14 cellular contexts compared by ENCODE assay signal in genomic region chr16:69595127-69596036, GRCh38. TPM values are rescaled to one million over a fixed set of nuclear protein-coding genes. Genes with fewer than 3 reads are reported as not detected.
A peak's percentile ranks its signal among the peaks of the same experiment; 100 is the strongest.
DNase-seq lines count a peak whose midpoint lies in the region; ATAC-seq and TF ChIP-seq lines count a peak whose summit lies in the region.
"Had no signal": no experiment of that assay in that cellular context is flagged by ENCODE, and none has a peak within 500 bp of the region (broad histone marks: within the 10 kb centered on the region; RNA-seq: fewer than 3 reads in every experiment).

No MANE protein-coding gene starts in this region.

- peak overlapping the region; percentile 30 for H3K27ac Mint-ChIP-seq in activated T-cell treated with anti-CD3 and anti-CD28 coated beads, Interleukin-2, amount 50 U/mL, for 24 hours
- H3K27ac Mint-ChIP-seq: activated CD4-positive, alpha-beta T cell treated with anti-CD3 and anti-CD28 coated beads, Interleukin-2, amount 10 ng/mL, durations not matched to agents 7 days and 5 days; natural killer cell had no signal

- no peak for DNase-seq in activated T-cell treated with anti-CD3 and anti-CD28 coated beads, Interleukin-2, amount 50 U/mL, for 24 hours
- DNase-seq in activated T-cell treated with anti-CD3 and anti-CD28 coated beads, Interleukin-2, amount 50 U/mL, for 1 hour, result no peak
- DNase-seq in RWPE2 (ENCODE audit: low spot score), result no peak
- DNase-seq in fibroblast of mammary gland (ENCODE audit: low read depth), result peak; percentile 72
- DNase-seq: activated CD4-positive, alpha-beta T cell treated with anti-CD3 and anti-CD28 coated beads, Interleukin-2, amount 10 ng/mL, durations not matched to agents 7 days and 5 days; natural killer cell; NCI-H146; NCI-H82; transverse colon had no signal

- H3K36me3 ChIP-seq in RWPE2 (ENCODE audit: low read depth) (peaks cover 17% of the 10 kb centered on the region; the same call in 1 of the 2 replicates), skeletal muscle satellite cell (ENCODE audit: insufficient read depth, low read length) (no peaks in the 10 kb centered on the region)
- H3K36me3 ChIP-seq: transverse colon had no signal

- TF ChIP-seq CTCF in RWPE2 (IDR thresholded peaks at IDR 0.05; ENCODE audit: poor library complexity, severe bottlenecking) (no peak), fibroblast of mammary gland (conservative IDR thresholded peaks at IDR 0.05; ENCODE audit: control insufficient read depth, insufficient read depth, low read depth, low read length) (no peak)

- H3K36me3 Mint-ChIP-seq in activated T-cell treated with anti-CD3 and anti-CD28 coated beads, Interleukin-2, amount 50 U/mL, for 24 hours (ENCODE audit: low read depth), result peaks cover 43% of the 10 kb centered on the region
- H3K36me3 Mint-ChIP-seq: natural killer cell had no signal

- H3K27me3 Mint-ChIP-seq in activated T-cell treated with anti-CD3 and anti-CD28 coated beads, Interleukin-2, amount 50 U/mL, for 24 hours, result no peaks in the 10 kb centered on the region
- H3K27me3 Mint-ChIP-seq: activated CD4-positive, alpha-beta T cell treated with anti-CD3 and anti-CD28 coated beads, Interleukin-2, amount 10 ng/mL, durations not matched to agents 7 days and 5 days had no signal

- H3K27ac ChIP-seq in RWPE2 (ENCODE audit: poor library complexity, severe bottlenecking), result peak overlapping the region; percentile 38
- H3K27ac ChIP-seq: skin epidermis, transverse colon had no signal

- H3K9me3 Mint-ChIP-seq in activated T-cell treated with anti-CD3 and anti-CD28 coated beads, Interleukin-2, amount 50 U/mL, for 24 hours, result no peaks in the 10 kb centered on the region
- H3K9me3 Mint-ChIP-seq: activated CD4-positive, alpha-beta T cell treated with anti-CD3 and anti-CD28 coated beads, Interleukin-2, amount 10 ng/mL, durations not matched to agents 7 days and 5 days; natural killer cell had no signal

- H3K9ac ChIP-seq in skeletal muscle satellite cell (ENCODE audit: low read depth, low read length), result no peak overlapping the region

- peak; percentile 91 for ATAC-seq in RWPE2 (ENCODE audit: low read depth)
- no peak for ATAC-seq in HG03565 (IDR thresholded peaks at IDR 0.05; ENCODE audit: unreplicated experiment)
- no peak for ATAC-seq in GM19463 (IDR thresholded peaks at IDR 0.05; ENCODE audit: unreplicated experiment)
- no peak for ATAC-seq in GM21423 (IDR thresholded peaks at IDR 0.05; ENCODE audit: unreplicated experiment)
- ATAC-seq: natural killer cell had no signal

- peak overlapping the region; percentile 26 for H3K4me2 ChIP-seq in skeletal muscle satellite cell (ENCODE audit: low read length)

- no peaks in the 10 kb centered on the region for H3K27me3 ChIP-seq in RWPE2 (ENCODE audit: insufficient read depth, poor library complexity, severe bottlenecking)
- no peaks in the 10 kb centered on the region for H3K27me3 ChIP-seq in skeletal muscle satellite cell (ENCODE audit: control insufficient read depth, insufficient read depth, low read length)
- H3K27me3 ChIP-seq: transverse colon had no signal

- H3K4me1 ChIP-seq in RWPE2 (ENCODE audit: insufficient read depth, poor library complexity, severe bottlenecking), result peaks cover 37% of the 10 kb centered on the region
- H3K4me1 ChIP-seq in skeletal muscle satellite cell (ENCODE audit: control insufficient read depth, insufficient read depth, low read length), result peaks cover 19% of the 10 kb centered on the region

- H3K9me3 ChIP-seq in RWPE2 (ENCODE audit: severe bottlenecking) (no peaks in the 10 kb centered on the region), skeletal muscle satellite cell (replicated peaks; ENCODE audit: low read length) (no peaks in the 10 kb centered on the region)
- H3K9me3 ChIP-seq: transverse colon had no signal

- H3K4me3 ChIP-seq in RWPE2 (ENCODE audit: severe bottlenecking) (no peak overlapping the region), fibroblast of mammary gland (ENCODE audit: control insufficient read depth, low read depth, low read length) (no peak overlapping the region), skeletal muscle satellite cell (ENCODE audit: low read length) (no peak overlapping the region)
- H3K4me3 ChIP-seq: skin epidermis, transverse colon had no signal

- H3K4me1 Mint-ChIP-seq in activated T-cell treated with anti-CD3 and anti-CD28 coated beads, Interleukin-2, amount 50 U/mL, for 24 hours (ENCODE audit: low read depth), result peaks cover 59% of the 10 kb centered on the region

- H3K4me3 Mint-ChIP-seq in activated T-cell treated with anti-CD3 and anti-CD28 coated beads, Interleukin-2, amount 50 U/mL, for 24 hours, result no peak overlapping the region
- H3K4me3 Mint-ChIP-seq: activated CD4-positive, alpha-beta T cell treated with anti-CD3 and anti-CD28 coated beads, Interleukin-2, amount 10 ng/mL, durations not matched to agents 7 days and 5 days; natural killer cell had no signal

RNA-seq across cellular contexts. Expression of gene NFAT5, which starts 29.6 kb away (rescaled TPM):
- 11.4 and 18.3 TPM in 2 replicates for total RNA-seq in skeletal muscle satellite cell (2012; rRNA removed)
